In the genomic region with DNA sequence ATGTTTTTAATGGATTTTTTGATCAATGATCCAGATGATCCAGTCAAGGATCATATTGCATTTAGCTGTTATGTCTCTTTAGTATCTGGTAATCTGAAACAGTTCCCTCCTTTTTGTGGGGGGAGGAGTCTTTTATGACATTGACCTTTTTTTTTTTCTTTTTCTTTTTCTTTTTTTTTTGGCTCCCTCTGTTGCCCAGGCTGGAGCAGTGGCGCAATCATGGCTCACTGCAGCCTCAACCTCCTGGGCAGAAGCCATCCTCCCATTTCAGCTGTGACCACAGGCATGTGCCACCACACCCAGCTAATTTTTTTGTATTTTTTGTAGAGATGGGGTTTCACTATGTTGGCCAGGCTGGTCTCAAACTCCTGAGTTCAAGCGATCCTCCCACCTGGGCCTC, we compare ENCODE assay signal across 9 cellular contexts. TPM values are rescaled to one million over a fixed set of nuclear protein-coding genes. Genes with fewer than 3 reads are reported as not detected.
A peak's percentile ranks its signal among the peaks of the same experiment; 100 is the strongest.
DNase-seq lines count a peak whose midpoint lies in the region; FAIRE-seq and TF ChIP-seq lines count a peak whose summit lies in the region.
"Not testable (repeated sequence)": the region's sequence is repeated elsewhere in the genome, so short reads cannot be mapped to it uniquely, and the experiment has no call there.
"Had no signal": no experiment of that assay in that cellular context is flagged by ENCODE, and none has a peak within 500 bp of the region (broad histone marks: within the 10 kb centered on the region; RNA-seq: fewer than 3 reads in every experiment).

No MANE protein-coding gene starts in this region.

- WGBS in lower leg skin, 2 donors = 44 to 63% methylated on average over 2 of the region's 2 CpGs

- not testable (repeated sequence) for H3K4me2 ChIP-seq in astrocyte (ENCODE audit: low read length); fibroblast of lung (ENCODE audit: extremely low read depth, insufficient read depth, low read length)

- H3K4me1 Mint-ChIP-seq in astrocyte (ENCODE audit: low read depth, unreplicated experiment) = not testable (repeated sequence)

- H3K9me3 ChIP-seq in astrocyte (ENCODE audit: insufficient read depth, low read depth, low read length); fibroblast of lung (ENCODE audit: control insufficient read depth, insufficient read depth, low read depth, low read length): not testable (repeated sequence)

- not testable (repeated sequence) for H3K27ac ChIP-seq in RWPE1; astrocyte (ENCODE audit: low read depth, low read length); fibroblast of lung (ENCODE audit: insufficient read depth, low read length)

- POLR2A ChIA-PET in RWPE1 (lab: Yijun Ruan, JAX; ENCODE audit: low non-redundant PET) = not testable (repeated sequence)

- not testable (repeated sequence) for TF ChIP-seq POLR2A in lower leg skin (IDR thresholded peaks at IDR 0.05)

- not testable (repeated sequence) for H2AFZ ChIP-seq in astrocyte (ENCODE audit: low read depth, low read length); fibroblast of lung (ENCODE audit: low read length)

- not testable (repeated sequence) for H3K9me3 Mint-ChIP-seq in astrocyte (ENCODE audit: unreplicated experiment)

- FAIRE-seq in astrocyte (lab: Jason Lieb, UNC) = not testable (repeated sequence)

- not testable (repeated sequence) for H3K4me1 ChIP-seq in astrocyte (ENCODE audit: insufficient read depth, low read length); fibroblast of lung (ENCODE audit: control insufficient read depth, extremely low read depth, insufficient read depth, low read length)

- H3K36me3 Mint-ChIP-seq in astrocyte (ENCODE audit: low read depth, unreplicated experiment) = not testable (repeated sequence)

- peaks cover 31% of the 10 kb centered on the region for H3K27me3 Mint-ChIP-seq in astrocyte (ENCODE audit: low read depth, unreplicated experiment)

- not testable (repeated sequence) for H3K36me3 ChIP-seq in astrocyte (ENCODE audit: insufficient read depth, low read length); fibroblast of lung (ENCODE audit: control insufficient read depth, insufficient read depth, low read length)

- intact Hi-C loops in lower leg skin (cut with DNase I; ENCODE audit: low total_unique reads) = not testable (repeated sequence)

- CTCF ChIA-PET in RWPE1 (lab: Yijun Ruan, JAX) = interaction anchor here (1.0 kb wide), 1 partner anchor 86 kb away, joined by 3 read pairs; no protein-coding TSS in a partner anchor

- H3K9ac ChIP-seq in astrocyte (ENCODE audit: low read length); fibroblast of lung (ENCODE audit: insufficient read depth, low read length): not testable (repeated sequence)

- peak; percentile 10; the same call in 1 of the 2 replicates for TF ChIP-seq CTCF in RWPE1 (conservative IDR thresholded peaks at IDR 0.05; ENCODE audit: low read depth)
- not testable (repeated sequence) for TF ChIP-seq CTCF in astrocyte (IDR thresholded peaks at IDR 0.05; ENCODE audit: insufficient read depth, low read depth, low read length); fibroblast of lung (conservative IDR thresholded peaks at IDR 0.05 in 1 of 2, IDR thresholded peaks at IDR 0.05 in 1 of 2; ENCODE audit: low read depth in 1 of 2, low read length in 2 of 2); lower leg skin (IDR thresholded peaks at IDR 0.05)

- not testable (repeated sequence) for H3K27ac Mint-ChIP-seq in astrocyte (ENCODE audit: unreplicated experiment)

- not testable (repeated sequence) for H3K79me2 ChIP-seq in astrocyte (ENCODE audit: insufficient read depth, low read length); fibroblast of lung (ENCODE audit: control insufficient read depth, insufficient read depth, low read length)

- not testable (repeated sequence) for H4K20me1 ChIP-seq in astrocyte (ENCODE audit: insufficient read depth, low read length); fibroblast of lung (ENCODE audit: control insufficient read depth, extremely low read depth, insufficient read depth, low read length)

- not testable (repeated sequence) for H3K4me3 ChIP-seq in astrocyte (ENCODE audit: insufficient read depth, low read depth, low read length); fibroblast of lung (replicated peaks in 1 of 4; ENCODE audit: control extremely low read depth in 1 of 4, insufficient read depth in 1 of 4, low read depth in 3 of 4, low read length in 4 of 4); lower leg skin (ENCODE audit: low read depth, poor library complexity, severe bottlenecking)

- peak; percentile 92 for DNase-seq in Daoy (ENCODE audit: low read depth)
- DNase-seq in HS-5 (ENCODE audit: low read depth) = peak; percentile 53
- peak; percentile 84 for DNase-seq in NCI-H146 treated with DMSO at 0.1 percent for 48 hours (lab: John Stamatoyannopoulos, UW; ENCODE audit: unreplicated experiment)
- not testable (repeated sequence) for DNase-seq in RWPE1 (ENCODE audit: low spot score)
- DNase-seq in astrocyte (ENCODE audit: low read depth) = peak; percentile 48
- peak; percentile 64 to 89 for DNase-seq in fibroblast of lung (ENCODE audit: low read depth in 2 of 2)
- peak; percentile 57 to 87 for DNase-seq in lower leg skin (ENCODE audit: low spot score in 2 of 2)

- not testable (repeated sequence) for H3K4me3 Mint-ChIP-seq in astrocyte (ENCODE audit: unreplicated experiment)

- H3K27me3 ChIP-seq in astrocyte (ENCODE audit: insufficient read depth, low read length) = not testable (repeated sequence)
- peaks cover 16% of the 10 kb centered on the region for H3K27me3 ChIP-seq in fibroblast of lung (ENCODE audit: control insufficient read depth, insufficient read depth, low read length)

RNA-seq across cellular contexts. Expression of a gene that starts 22.1 kb away (rescaled TPM):
- 2.2 and 2.7 TPM in 2 replicates for total RNA-seq in Daoy (2014; rRNA removed; shearing (Covaris generic))
- not detected in 2 replicates for total RNA-seq in astrocyte
- 0.51 and 3.5 TPM in 2 replicates for total RNA-seq in fibroblast of lung
- 0.49 and 1.8 TPM in 2 replicates for polyA plus RNA-seq in fibroblast of lung
- 0.38 and 1.3 TPM in 2 replicates for polyA plus RNA-seq in fibroblast of lung (2012)
- not detected in 2 replicates for polyA minus RNA-seq in fibroblast of lung (ENCODE audit: low replicate concordance)
- under 1 TPM in 2 of 4 donors, not detected in 2; 0.32 to 0.42 TPM for total RNA-seq in lower leg skin
- total RNA-seq: breast epithelium, left ventricle myocardium superior had no signal
